ENCODE assay signal across 2 cellular contexts in genomic region chr1:151547119-151547899, GRCh38.
A peak's percentile ranks its signal among the peaks of the same experiment; 100 is the strongest.
TF ChIP-seq lines count a peak whose summit lies in the region.

No MANE protein-coding gene starts in this region.

TF ChIP-seq in IMR-90, 13 proteins besides CTCF, POLR2A, EP300 and RAD21:
- TF ChIP-seq RFX5 (IDR thresholded peaks at IDR 0.05; ENCODE audit: low read depth, low read length) = no peak
- peak; percentile 89 for TF ChIP-seq CEBPB (IDR thresholded peaks at IDR 0.05; ENCODE audit: low read depth, low read length)
- TF ChIP-seq NFE2L2 (IDR thresholded peaks at IDR 0.05; ENCODE audit: low read depth, low read length) = no peak
- peak; percentile 41; the same call in 1 of the 2 replicates for TF ChIP-seq USF2 (IDR thresholded peaks at IDR 0.05; ENCODE audit: low read depth, low read length)
- peak; percentile 66; the same call in 1 of the 2 replicates for TF ChIP-seq BHLHE40 (IDR thresholded peaks at IDR 0.05; ENCODE audit: low read depth, low read length)
- TF ChIP-seq MAZ (IDR thresholded peaks at IDR 0.05; ENCODE audit: borderline replicate concordance, low read depth, low read length) = peak; percentile 74; the same call in 1 of the 2 replicates
- peak; percentile 99 for TF ChIP-seq MXI1 (IDR thresholded peaks at IDR 0.05; ENCODE audit: borderline replicate concordance, low read depth, low read length)
- peak; percentile 63 for TF ChIP-seq RCOR1 (IDR thresholded peaks at IDR 0.05; ENCODE audit: insufficient replicate concordance, low read length)

TF ChIP-seq in HepG2, 621 proteins besides CTCF, POLR2A, EP300 and RAD21 (continues in another document):
- TF ChIP-seq ZNF251 (CRISPR knock-in tag; IDR thresholded peaks at IDR 0.05) (no peak), NFAT5 (CRISPR knock-in tag; IDR thresholded peaks at IDR 0.05) (no peak), NFIC (IDR thresholded peaks at IDR 0.05; ENCODE audit: low read length) (peak; percentile 75), PHF20 (CRISPR knock-in tag; IDR thresholded peaks at IDR 0.05) (no peak), ZNF235 (CRISPR knock-in tag; IDR thresholded peaks at IDR 0.05; ENCODE audit: borderline replicate concordance) (no peak), MAF1 (CRISPR knock-in tag; IDR thresholded peaks at IDR 0.05; ENCODE audit: borderline replicate concordance) (no peak), SIX1 (CRISPR knock-in tag; IDR thresholded peaks at IDR 0.05; ENCODE audit: borderline replicate concordance) (peak; percentile 42; the same call in 1 of the 2 replicates), SNAI1 (CRISPR knock-in tag; IDR thresholded peaks at IDR 0.05; ENCODE audit: borderline replicate concordance) (no peak), ZNF713 (CRISPR knock-in tag; IDR thresholded peaks at IDR 0.05) (no peak), ARID5B (CRISPR knock-in tag; IDR thresholded peaks at IDR 0.05) (peak; percentile 88), LBX2 (CRISPR knock-in tag; IDR thresholded peaks at IDR 0.05; ENCODE audit: borderline replicate concordance) (no peak), HIC2 (CRISPR knock-in tag; IDR thresholded peaks at IDR 0.05; ENCODE audit: low read depth) (peak; percentile 92), TFE3 (CRISPR knock-in tag; IDR thresholded peaks at IDR 0.05) (peak; percentile 59), CCAR2 (optimal IDR thresholded peaks at IDR 0.05; ENCODE audit: low read depth, low read length) (no peak), KLF6 (CRISPR knock-in tag; IDR thresholded peaks at IDR 0.05) (0 out of 2 replicates have a peak, but pooled peaks have one; percentile 29), PLRG1 (conservative IDR thresholded peaks at IDR 0.05) (no peak), PRDM10 (CRISPR knock-in tag; IDR thresholded peaks at IDR 0.05; ENCODE audit: low read depth) (peak; percentile 66; the same call in 1 of the 2 replicates), ZNF543 (CRISPR knock-in tag; IDR thresholded peaks at IDR 0.05) (0 out of 2 replicates have a peak, but pooled peaks have one; percentile 54), ZBTB10 (CRISPR knock-in tag; IDR thresholded peaks at IDR 0.05; ENCODE audit: borderline replicate concordance) (no peak), ZMYM2 (CRISPR knock-in tag; IDR thresholded peaks at IDR 0.05) (peak; percentile 57; the same call in 1 of the 2 replicates)
